ENCODE assay signal across 9 cellular contexts in genomic region chr10:78763651-78764395, GRCh38.
DNase-seq lines count a peak whose midpoint lies in the region; ATAC-seq and FAIRE-seq lines count a peak whose summit lies in the region.
"Had no signal": no experiment of that assay in that cellular context is flagged by ENCODE, and none has a peak within 500 bp of the region (broad histone marks: within the 10 kb centered on the region; RNA-seq: fewer than 3 reads in every experiment).

No MANE protein-coding gene starts in this region.

- H3K36me3 Mint-ChIP-seq in stimulated activated memory B cell treated with anti-CD40 and anti-IgM and Interleukin-4, amounts not matched to agents 10 μg/mL and 1 μg/mL and 100 μg/mL, for 72 hours, result no peaks in the 10 kb centered on the region
- no peaks in the 10 kb centered on the region for H3K36me3 Mint-ChIP-seq in naive thymus-derived CD8-positive, alpha-beta T cell

- H3K27ac Mint-ChIP-seq in stimulated activated memory B cell treated with anti-CD40 and anti-IgM and Interleukin-4, amounts not matched to agents 10 μg/mL and 1 μg/mL and 100 μg/mL, for 72 hours, result no peak overlapping the region
- H3K27ac Mint-ChIP-seq in naive thymus-derived CD8-positive, alpha-beta T cell, result no peak overlapping the region

- peak; percentile 18 for FAIRE-seq in GM19239 (lab: Jason Lieb, UNC)

- DNase-seq in GM19239 (ENCODE audit: insufficient read length, low spot score), result no peak
- DNase-seq in left cardiac atrium, result peak; percentile 49
- DNase-seq in naive thymus-derived CD8-positive, alpha-beta T cell, result no peak
- DNase-seq in NOMO-1 treated with dmso at 0.1 percent for 144 hours (lab: John Stamatoyannopoulos, UW; ENCODE audit: unreplicated experiment), result no peak
- DNase-seq in NCI-H524 treated with DMSO at 0.1 percent for 48 hours (lab: John Stamatoyannopoulos, UW), result no peak
- DNase-seq: NCI-H510A treated with DMSO at 0.1 percent for 48 hours had no signal

- POLR2A ChIA-PET in naive thymus-derived CD8-positive, alpha-beta T cell (lab: Charles Lee), result no interaction called here

- ATAC-seq in HG03378 (IDR thresholded peaks at IDR 0.05; ENCODE audit: unreplicated experiment) (peak; percentile 65), left cardiac atrium (peak; percentile 81 to 87), HG03196 (IDR thresholded peaks at IDR 0.05; ENCODE audit: unreplicated experiment) (no peak)
- peak; percentile 47 for ATAC-seq in stimulated activated memory B cell treated with anti-CD40 and anti-IgM and Interleukin-4, amounts not matched to agents 10 μg/mL and 1 μg/mL and 100 μg/mL, for 72 hours
- ATAC-seq in naive thymus-derived CD8-positive, alpha-beta T cell, result no peak

- H3K9me3 Mint-ChIP-seq in stimulated activated memory B cell treated with anti-CD40 and anti-IgM and Interleukin-4, amounts not matched to agents 10 μg/mL and 1 μg/mL and 100 μg/mL, for 72 hours, result no peaks in the 10 kb centered on the region
- no peaks in the 10 kb centered on the region for H3K9me3 Mint-ChIP-seq in naive thymus-derived CD8-positive, alpha-beta T cell

- H3K4me3 Mint-ChIP-seq in stimulated activated memory B cell treated with anti-CD40 and anti-IgM and Interleukin-4, amounts not matched to agents 10 μg/mL and 1 μg/mL and 100 μg/mL, for 72 hours, result no peak overlapping the region
- H3K4me3 Mint-ChIP-seq in naive thymus-derived CD8-positive, alpha-beta T cell, result no peak overlapping the region

- H3K27me3 Mint-ChIP-seq in stimulated activated memory B cell treated with anti-CD40 and anti-IgM and Interleukin-4, amounts not matched to agents 10 μg/mL and 1 μg/mL and 100 μg/mL, for 72 hours, result peaks cover 14% of the 10 kb centered on the region
- H3K27me3 Mint-ChIP-seq in naive thymus-derived CD8-positive, alpha-beta T cell, result peaks cover 0 to 2% (median under 1%) of the 10 kb centered on the region in 5 donors

- intact Hi-C loops in left cardiac atrium (cut with DNase I), result no loop called here

- H3K4me1 Mint-ChIP-seq in stimulated activated memory B cell treated with anti-CD40 and anti-IgM and Interleukin-4, amounts not matched to agents 10 μg/mL and 1 μg/mL and 100 μg/mL, for 72 hours, result no peaks in the 10 kb centered on the region
- no peaks in the 10 kb centered on the region for H3K4me1 Mint-ChIP-seq in naive thymus-derived CD8-positive, alpha-beta T cell

Comparison
In these comparisons a context has a peak if more than half of its experiments do, and no peak if none do; other contexts are left out.
1. ATAC-seq: peak in HG03378 (single experiment), left cardiac atrium (2 of 2) and stimulated activated memory B cell treated with anti-CD40 and anti-IgM and Interleukin-4, amounts not matched to agents 10 μg/mL and 1 μg/mL and 100 μg/mL, for 72 hours (single experiment); none in naive thymus-derived CD8-positive, alpha-beta T cell (0 of 2) and HG03196 (single experiment).